9 cellular contexts compared by ENCODE assay signal in the genomic region with DNA sequence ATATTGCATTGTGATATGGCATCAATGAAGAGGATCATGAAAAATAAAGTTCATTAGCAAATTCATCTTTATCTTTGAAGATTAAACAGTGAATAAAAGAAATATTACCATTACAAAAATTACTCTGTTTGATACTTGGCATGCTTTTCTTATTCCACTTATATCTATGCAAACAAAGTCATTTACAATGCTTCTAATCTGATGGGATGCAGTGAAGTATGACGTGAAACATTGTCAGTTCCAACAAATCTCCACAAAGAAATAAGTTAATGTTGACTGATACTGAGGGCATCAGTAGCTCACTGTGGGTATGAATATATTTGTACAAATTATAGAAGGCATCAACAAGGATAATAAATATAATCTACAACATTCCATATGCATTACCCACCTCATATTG.
"Had no signal": no experiment of that assay in that cellular context is flagged by ENCODE, and none has a peak within 500 bp of the region (broad histone marks: within the 10 kb centered on the region; RNA-seq: fewer than 3 reads in every experiment).

No MANE protein-coding gene starts in this region.

- H2AFZ ChIP-seq: GM23248 had no signal

- H3K36me3 ChIP-seq: HAP-1 had no signal

- H3K27ac ChIP-seq: GM23248 had no signal

- H3K9me3 ChIP-seq: HAP-1 had no signal

- DNase-seq: GM23248, GOT3, H7, HFFc6, IMR-90, KG1 had no signal

- ATAC-seq: HCT116, K562 had no signal

- H3K9ac ChIP-seq: GM23248 had no signal

- H3K4me3 ChIP-seq: GM23248, HAP-1, K562 had no signal
